ENCODE assay signal across 8 cellular contexts in genomic region chr10:18223898-18224297, GRCh38.
"Had no signal": no experiment of that assay in that cellular context is flagged by ENCODE, and none has a peak within 500 bp of the region (broad histone marks: within the 10 kb centered on the region; RNA-seq: fewer than 3 reads in every experiment).

No MANE protein-coding gene starts in this region.

- FAIRE-seq: H1, H54, HepG2 had no signal

- ATAC-seq: HepG2 had no signal

- H3K9me3 Mint-ChIP-seq: GM23338, H9 had no signal

- H3K4me3 ChIP-seq: GM23338 had no signal

- H2AFZ ChIP-seq: GM23338 had no signal

- H3K27ac ChIP-seq: HL-60 had no signal

- DNase-seq: HCEC 1CT had no signal

- H3K27ac Mint-ChIP-seq: GM23338, IgD-negative memory B cell had no signal

- H3K36me3 Mint-ChIP-seq: IgD-negative memory B cell had no signal

- H3K4me3 Mint-ChIP-seq: GM23338, H9, IgD-negative memory B cell had no signal

- H3K4me2 ChIP-seq: GM23338 had no signal
